ENCODE assay signal across 9 cellular contexts in the genomic region with DNA sequence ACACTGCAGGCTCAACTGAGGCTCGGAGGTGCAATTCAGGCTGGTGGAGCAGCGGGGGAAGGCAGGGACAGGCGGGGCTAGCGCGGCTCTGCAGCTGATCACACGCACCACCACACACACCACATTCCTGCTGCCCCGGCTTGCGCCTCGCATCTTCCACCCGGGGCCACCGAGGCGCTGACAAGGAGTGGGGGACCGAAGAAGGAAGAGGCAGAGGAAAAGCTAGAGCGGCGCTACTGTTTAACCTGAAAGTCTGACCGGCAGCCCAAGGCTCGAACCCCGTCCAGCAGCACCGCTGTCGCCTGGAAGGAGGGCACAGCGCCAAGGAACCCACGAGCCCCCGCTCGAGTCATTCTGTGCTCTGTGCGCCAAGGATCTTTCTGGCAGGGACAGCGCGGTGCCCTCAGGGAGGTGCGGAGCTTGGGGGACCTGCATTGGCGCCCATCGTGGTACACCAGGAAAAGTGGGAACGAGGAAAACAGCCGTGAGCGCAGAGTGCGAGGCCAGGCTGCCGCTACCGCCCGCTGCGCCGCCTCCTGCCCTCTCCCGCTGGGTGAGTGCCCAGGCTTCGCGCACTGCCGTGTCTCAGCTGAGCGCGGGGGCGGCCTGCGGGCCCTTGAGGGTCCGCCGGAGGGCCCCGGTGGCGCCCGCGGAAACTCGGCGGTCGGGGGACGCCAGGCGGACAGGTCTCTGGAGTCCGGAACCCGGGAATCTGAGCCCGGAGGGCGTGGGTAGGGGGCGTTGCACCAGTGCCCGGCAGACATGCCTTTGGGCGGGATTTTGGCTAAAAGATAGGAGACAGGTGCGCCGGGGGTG. TPM values are rescaled to one million over a fixed set of nuclear protein-coding genes. Genes with fewer than 3 reads are reported as not detected.
DNase-seq lines count a peak whose midpoint lies in the region; ATAC-seq and TF ChIP-seq lines count a peak whose summit lies in the region.
"Had no signal": no experiment of that assay in that cellular context is flagged by ENCODE, and none has a peak within 500 bp of the region (broad histone marks: within the 10 kb centered on the region; RNA-seq: fewer than 3 reads in every experiment).

No MANE protein-coding gene starts in this region.

- peaks cover 3% of the 10 kb centered on the region for H3K9me3 Mint-ChIP-seq in activated naive CD8-positive, alpha-beta T cell treated with anti-CD3 and anti-CD28 coated beads, Interleukin-2, amount 10 ng/mL, durations not matched to agents 7 days and 5 days
- H3K9me3 Mint-ChIP-seq: activated naive CD4-positive, alpha-beta T cell treated with anti-CD3 and anti-CD28 coated beads, Interleukin-2, amount 50 U/mL, for 24 hours had no signal

- H3K4me3 Mint-ChIP-seq in activated naive CD8-positive, alpha-beta T cell treated with anti-CD3 and anti-CD28 coated beads, Interleukin-2, amount 10 ng/mL, durations not matched to agents 7 days and 5 days: peak overlapping the region; percentile 49
- H3K4me3 Mint-ChIP-seq: activated naive CD4-positive, alpha-beta T cell treated with anti-CD3 and anti-CD28 coated beads, Interleukin-2, amount 50 U/mL, for 24 hours had no signal

- no peaks in the 10 kb centered on the region for H3K9me3 ChIP-seq in smooth muscle cell (replicated peaks; ENCODE audit: low read depth)

- DNase-seq in HT-29 (ENCODE audit: low spot score): peak; percentile 48
- peak; percentile 27 for DNase-seq in activated naive CD8-positive, alpha-beta T cell treated with anti-CD3 and anti-CD28 coated beads, Interleukin-2, amount 10 ng/mL, durations not matched to agents 7 days and 5 days
- DNase-seq in iPS-NIHi7 (ENCODE audit: extremely low spot score): peak; percentile 50
- no peak for DNase-seq in smooth muscle cell (lab: John Stamatoyannopoulos, UW; ENCODE audit: unreplicated experiment)
- no peak for DNase-seq in HCEC 1CT
- no peak for DNase-seq in NK-92 (lab: John Stamatoyannopoulos, UW; ENCODE audit: unreplicated experiment)
- no peak for DNase-seq in NCI-H1048 (lab: John Stamatoyannopoulos, UW)

- POLR2A ChIA-PET in activated naive CD8-positive, alpha-beta T cell treated with anti-CD3 and anti-CD28 coated beads, Interleukin-2, amount 10 ng/mL, durations not matched to agents 7 days and 5 days (lab: Charles Lee): no interaction called here

- no peaks in the 10 kb centered on the region for H3K36me3 ChIP-seq in smooth muscle cell (ENCODE audit: low read depth)

- H3K36me3 Mint-ChIP-seq in activated naive CD8-positive, alpha-beta T cell treated with anti-CD3 and anti-CD28 coated beads, Interleukin-2, amount 10 ng/mL, durations not matched to agents 7 days and 5 days: peaks cover 3% of the 10 kb centered on the region

- ATAC-seq in activated naive CD8-positive, alpha-beta T cell treated with anti-CD3 and anti-CD28 coated beads, Interleukin-2, amount 10 ng/mL, durations not matched to agents 7 days and 5 days (ENCODE audit: low read depth): peak; percentile 30
- no peak for ATAC-seq in GM19455 (IDR thresholded peaks at IDR 0.05; ENCODE audit: unreplicated experiment)

- H3K79me2 ChIP-seq in smooth muscle cell (ENCODE audit: low read depth): no peaks in the 10 kb centered on the region

- peaks cover 46% of the 10 kb centered on the region for H3K27me3 Mint-ChIP-seq in activated naive CD8-positive, alpha-beta T cell treated with anti-CD3 and anti-CD28 coated beads, Interleukin-2, amount 10 ng/mL, durations not matched to agents 7 days and 5 days

- no peaks in the 10 kb centered on the region for H4K20me1 ChIP-seq in smooth muscle cell (ENCODE audit: low read depth)

- H3K4me1 Mint-ChIP-seq in activated naive CD8-positive, alpha-beta T cell treated with anti-CD3 and anti-CD28 coated beads, Interleukin-2, amount 10 ng/mL, durations not matched to agents 7 days and 5 days: peaks cover 5% of the 10 kb centered on the region

- H3F3A ChIP-seq in smooth muscle cell (ENCODE audit: low read depth): no peaks in the 10 kb centered on the region

- H3K27me3 ChIP-seq in smooth muscle cell (ENCODE audit: low read depth): peaks cover 13% of the 10 kb centered on the region

- TF ChIP-seq CTCF in smooth muscle cell (IDR thresholded peaks at IDR 0.05; ENCODE audit: borderline replicate concordance, insufficient read depth, poor library complexity, severe bottlenecking): no peak

- H3K4me2 ChIP-seq in smooth muscle cell: peak overlapping the region; percentile 91

- peak overlapping the region; percentile 3 for H3K9ac ChIP-seq in smooth muscle cell (ENCODE audit: low read depth)

- peak overlapping the region; percentile 98 for H2AFZ ChIP-seq in smooth muscle cell (ENCODE audit: low read depth)

- WGBS in smooth muscle cell (ENCODE audit: low lambda C conversion rate): 2% methylated on average over 64 of the region's 67 CpGs

- H3K4me3 ChIP-seq in smooth muscle cell: peak overlapping the region; percentile 74

- H3K27ac ChIP-seq in smooth muscle cell (ENCODE audit: low read depth): no peak overlapping the region

- H3K27ac Mint-ChIP-seq in activated naive CD8-positive, alpha-beta T cell treated with anti-CD3 and anti-CD28 coated beads, Interleukin-2, amount 10 ng/mL, durations not matched to agents 7 days and 5 days: no peak overlapping the region
- H3K27ac Mint-ChIP-seq: activated naive CD4-positive, alpha-beta T cell treated with anti-CD3 and anti-CD28 coated beads, Interleukin-2, amount 50 U/mL, for 24 hours had no signal

- H3K4me1 ChIP-seq in smooth muscle cell (ENCODE audit: low read depth): peaks cover 3% of the 10 kb centered on the region

RNA-seq across cellular contexts. Expression of gene KCNJ3, which starts 0.9 kb away (rescaled TPM):
- 2.2 and 2.3 TPM in 2 replicates for total RNA-seq in HT-29 (2014; rRNA removed; shearing (Covaris generic))
- total RNA-seq in activated naive CD8-positive, alpha-beta T cell treated with anti-CD3 and anti-CD28 coated beads, Interleukin-2, amount 10 ng/mL, durations not matched to agents 7 days and 5 days: not detected
- total RNA-seq in smooth muscle cell: 0.04 and 0.22 TPM in 2 replicates
- polyA plus RNA-seq in smooth muscle cell: not detected in 2 replicates

Comparison
In these comparisons a context has a peak if more than half of its experiments do, and no peak if none do; other contexts are left out.
1. DNase-seq: peak in HT-29 (single experiment), activated naive CD8-positive, alpha-beta T cell treated with anti-CD3 and anti-CD28 coated beads, Interleukin-2, amount 10 ng/mL, durations not matched to agents 7 days and 5 days (single experiment) and iPS-NIHi7 (single experiment); none in smooth muscle cell (single experiment), HCEC 1CT (single experiment), NK-92 (single experiment) and NCI-H1048 (single experiment).